Comparison of ENCODE assay signal across 3 cellular contexts in genomic region chr1:175690926-175691325, GRCh38.
TF ChIP-seq lines count a peak whose summit lies in the region.

No MANE protein-coding gene starts in this region.

TF ChIP-seq in A549, 52 proteins besides CTCF, POLR2A, EP300 and RAD21:
- TF ChIP-seq, protein P1, sequence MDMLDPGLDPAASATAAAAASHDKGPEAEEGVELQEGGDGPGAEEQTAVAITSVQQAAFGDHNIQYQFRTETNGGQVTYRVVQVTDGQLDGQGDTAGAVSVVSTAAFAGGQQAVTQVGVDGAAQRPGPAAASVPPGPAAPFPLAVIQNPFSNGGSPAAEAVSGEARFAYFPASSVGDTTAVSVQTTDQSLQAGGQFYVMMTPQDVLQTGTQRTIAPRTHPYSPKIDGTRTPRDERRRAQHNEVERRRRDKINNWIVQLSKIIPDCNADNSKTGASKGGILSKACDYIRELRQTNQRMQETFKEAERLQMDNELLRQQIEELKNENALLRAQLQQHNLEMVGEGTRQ (IDR thresholded peaks at IDR 0.05): no peak
- TF ChIP-seq MAFK (IDR thresholded peaks at IDR 0.05; ENCODE audit: partially characterized antibody): no peak
- TF ChIP-seq KDM1A (IDR thresholded peaks at IDR 0.05; ENCODE audit: low read depth): no peak
- no peak for TF ChIP-seq NFE2L2 (conservative IDR thresholded peaks at IDR 0.05; ENCODE audit: low read length)
- peak; percentile 47; the same call in 1 of the 2 replicates for TF ChIP-seq REST (IDR thresholded peaks at IDR 0.05)

TF ChIP-seq in HCT116, 20 proteins besides CTCF, POLR2A, EP300 and RAD21 (continued from another document):
- peak; percentile 26 for TF ChIP-seq REST (IDR thresholded peaks at IDR 0.05; ENCODE audit: low read depth)

TF ChIP-seq in PFSK-1, 5 proteins besides CTCF, POLR2A, EP300 and RAD21:
- TF ChIP-seq REST (IDR thresholded peaks at IDR 0.05; ENCODE audit: insufficient read depth in 1 of 2, low read depth in 2 of 2, low read length in 2 of 2): peak; percentile 74 to 91
- TF ChIP-seq POLR2AphosphoS5 (IDR thresholded peaks at IDR 0.05; ENCODE audit: low read depth, low read length): no peak
TF ChIP-seq in PFSK-1: peak in this region for 1.
